ENCODE assay signal across 9 cellular contexts in genomic region chr1:26278303-26278702, GRCh38. TPM values are rescaled to one million over a fixed set of nuclear protein-coding genes. Genes with fewer than 3 reads are reported as not detected.
DNase-seq lines count a peak whose midpoint lies in the region; ATAC-seq and TF ChIP-seq lines count a peak whose summit lies in the region.
"Had no signal": no experiment of that assay in that cellular context is flagged by ENCODE, and none has a peak within 500 bp of the region (broad histone marks: within the 10 kb centered on the region; RNA-seq: fewer than 3 reads in every experiment).

No MANE protein-coding gene starts in this region.

- H3K4ac ChIP-seq in trophoblast cell (ENCODE audit: low read depth, low read length) = no peak overlapping the region

- ATAC-seq in left colon = peak; percentile 57

- no peak overlapping the region for H4K12ac ChIP-seq in trophoblast cell (ENCODE audit: low read depth, low read length)

- H3K23ac ChIP-seq in trophoblast cell (ENCODE audit: low read length) = no peak overlapping the region

- CTCF ChIA-PET in activated naive CD4-positive, alpha-beta T cell treated with anti-CD3 and anti-CD28 coated beads for 36 hours (lab: Charles Lee) = interaction anchor here (1.8 to 9.0 kb wide), 4 partner anchors 8 to 86 kb away, joined by 6 to 193 read pairs (median 44); partner anchors contain the start of gene CD52

- H3K79me2 ChIP-seq in trophoblast cell (ENCODE audit: control insufficient read depth, insufficient read depth, low read length, poor library complexity) = peaks cover 4% of the 10 kb centered on the region

- H3K9me3 ChIP-seq in ascending aorta (no peaks in the 10 kb centered on the region), trophoblast cell (ENCODE audit: insufficient read depth, low read depth, low read length) (peaks cover 2% of the 10 kb centered on the region)

- H3K27ac ChIP-seq in ascending aorta (peak overlapping the region; percentile 90 to 99), urinary bladder (ENCODE audit: low read depth) (peak overlapping the region; percentile 98), trophoblast cell (ENCODE audit: low read depth, low read length) (no peak overlapping the region)

- DNase-seq in activated naive CD4-positive, alpha-beta T cell treated with anti-CD3 and anti-CD28 coated beads for 36 hours = no peak
- DNase-seq in activated naive CD4-positive, alpha-beta T cell (lab: John Stamatoyannopoulos, UW) = no peak
- peak; percentile 56 to 93 for DNase-seq in ascending aorta (ENCODE audit: low spot score in 2 of 2)
- DNase-seq in left colon = peak; percentile 88 to 94
- DNase-seq in trophoblast cell = no peak
- no peak for DNase-seq in NCI-H748 (lab: John Stamatoyannopoulos, UW; ENCODE audit: unreplicated experiment)
- DNase-seq in NK-92 (lab: John Stamatoyannopoulos, UW; ENCODE audit: unreplicated experiment) = no peak
- DNase-seq: NCI-H1105 had no signal

- WGBS in urinary bladder = 30% methylated on average over 4 of the region's 4 CpGs
- no CpG with 5 or more reads among the region's 4 CpGs for WGBS in trophoblast cell (ENCODE audit: extremely low coverage, insufficient coverage, insufficient read length)

- H4K91ac ChIP-seq in trophoblast cell (ENCODE audit: low read depth, low read length) = no peak overlapping the region

- H3K14ac ChIP-seq in trophoblast cell (ENCODE audit: low read length) = no peak overlapping the region

- no peak overlapping the region for H2BK5ac ChIP-seq in trophoblast cell (ENCODE audit: low read depth, low read length, poor library complexity)

- H3K36me3 ChIP-seq in ascending aorta (no peaks in the 10 kb centered on the region), urinary bladder (ENCODE audit: insufficient read depth) (no peaks in the 10 kb centered on the region), trophoblast cell (ENCODE audit: control insufficient read depth in 1 of 2, insufficient read depth in 2 of 2, low read length in 2 of 2) (peaks cover 32 to 40% of the 10 kb centered on the region in 2 experiments)

- peaks cover 29 to 53% of the 10 kb centered on the region in 2 donors for H3K4me1 ChIP-seq in ascending aorta
- no peaks in the 10 kb centered on the region for H3K4me1 ChIP-seq in urinary bladder (ENCODE audit: insufficient read depth)
- peaks cover 17 to 35% of the 10 kb centered on the region in 2 experiments for H3K4me1 ChIP-seq in trophoblast cell (ENCODE audit: control insufficient read depth in 1 of 2, insufficient read depth in 2 of 2, low read length in 2 of 2)

- H3K79me1 ChIP-seq in trophoblast cell (ENCODE audit: low read length) = peaks cover 5% of the 10 kb centered on the region

- H2AK5ac ChIP-seq in trophoblast cell (ENCODE audit: low read length) = no peak overlapping the region

- H2AFZ ChIP-seq in trophoblast cell (ENCODE audit: insufficient read depth, low read length, poor library complexity) = no peak overlapping the region

- TF ChIP-seq CTCF in ascending aorta (IDR thresholded peaks at IDR 0.05) = no peak

- no peak overlapping the region for H4K8ac ChIP-seq in trophoblast cell (ENCODE audit: low read depth, low read length)

- H3K4me3 ChIP-seq in ascending aorta (no peak overlapping the region), urinary bladder (ENCODE audit: low read depth, low read length) (no peak overlapping the region), trophoblast cell (ENCODE audit: low read depth, low read length) (no peak overlapping the region)

- H3K4me1 Mint-ChIP-seq in activated naive CD4-positive, alpha-beta T cell treated with anti-CD3 and anti-CD28 coated beads for 36 hours (ENCODE audit: low read depth) = peaks cover 74% of the 10 kb centered on the region

- H3K4me2 ChIP-seq in trophoblast cell (ENCODE audit: low read length) = no peak overlapping the region

- no peak overlapping the region for H2BK120ac ChIP-seq in trophoblast cell (ENCODE audit: insufficient read depth, low read length, poor library complexity)

- H2BK12ac ChIP-seq in trophoblast cell (ENCODE audit: low read length) = no peak overlapping the region

- H3K27me3 ChIP-seq in ascending aorta (no peaks in the 10 kb centered on the region), trophoblast cell (ENCODE audit: insufficient read depth, low read length) (no peaks in the 10 kb centered on the region)

- peaks cover 29% of the 10 kb centered on the region for H3K36me3 Mint-ChIP-seq in activated naive CD4-positive, alpha-beta T cell treated with anti-CD3 and anti-CD28 coated beads for 36 hours (ENCODE audit: low read depth)

- H3K27ac Mint-ChIP-seq in activated naive CD4-positive, alpha-beta T cell treated with anti-CD3 and anti-CD28 coated beads for 36 hours = peak overlapping the region; percentile 26

- no peak overlapping the region for H3K4me3 Mint-ChIP-seq in activated naive CD4-positive, alpha-beta T cell treated with anti-CD3 and anti-CD28 coated beads for 36 hours

- no peaks in the 10 kb centered on the region for H3K27me3 Mint-ChIP-seq in activated naive CD4-positive, alpha-beta T cell treated with anti-CD3 and anti-CD28 coated beads for 36 hours (ENCODE audit: low read depth)

- H3K9me3 Mint-ChIP-seq in activated naive CD4-positive, alpha-beta T cell treated with anti-CD3 and anti-CD28 coated beads for 36 hours = no peaks in the 10 kb centered on the region

- intact Hi-C loops in activated naive CD4-positive, alpha-beta T cell treated with anti-CD3 and anti-CD28 coated beads for 36 hours (cut with micrococcal nuclease) = loop anchor here (5.0 kb wide), 1 partner anchor 166 kb away; the partner anchor contains the start of gene PDIK1L
- intact Hi-C loops in ascending aorta (cut with DNase I) = loop anchor here (1.0 to 2.0 kb wide), 3 partner anchors 29 to 168 kb away; partner anchors contain the start of genes C1orf232, PDIK1L and ZNF593
- intact Hi-C loops in left colon (cut with DNase I, micrococcal nuclease) = loop anchor here in 1 of 2 donors (10.0 kb wide), 1 partner anchor 46 kb away; no protein-coding TSS in a partner anchor

- H3K9ac ChIP-seq in trophoblast cell (ENCODE audit: low read length) = no peak overlapping the region

- no peak overlapping the region for H3K18ac ChIP-seq in trophoblast cell (ENCODE audit: low read length)

RNA-seq across cellular contexts. Expression of gene SH3BGRL3, which starts 1.6 kb away (rescaled TPM):
- total RNA-seq in activated naive CD4-positive, alpha-beta T cell treated with anti-CD3 and anti-CD28 coated beads for 36 hours = 100 to 1,000 TPM; 130 to 132 TPM
- 228 TPM for total RNA-seq in ascending aorta
- total RNA-seq in left colon = 100 to 1,000 TPM; 401 to 409 TPM
- total RNA-seq in urinary bladder = 12.3 TPM
- 123 TPM for polyA plus RNA-seq in urinary bladder
- 179 and 184 TPM in 2 replicates for polyA plus RNA-seq in trophoblast cell (2013)

RNA-seq across cellular contexts. Expression of gene UBXN11, which starts 28.1 kb away (rescaled TPM):
- 10 to 100 TPM; 26.4 to 26.9 TPM for total RNA-seq in activated naive CD4-positive, alpha-beta T cell treated with anti-CD3 and anti-CD28 coated beads for 36 hours
- total RNA-seq in ascending aorta (14.5 TPM), left colon (10 to 100 TPM in 1 of 2 donors, 1 to 10 TPM in 1; 10.0 to 13.4 TPM), urinary bladder (3.5 TPM)
- polyA plus RNA-seq in urinary bladder = 12.2 TPM
- 8.1 and 8.5 TPM in 2 replicates for polyA plus RNA-seq in trophoblast cell (2013)

RNA-seq across cellular contexts. Expression of gene CD52, which starts 39.5 kb away (rescaled TPM):
- total RNA-seq in activated naive CD4-positive, alpha-beta T cell treated with anti-CD3 and anti-CD28 coated beads for 36 hours = 100 to 1,000 TPM; 129 to 141 TPM
- not detected for total RNA-seq in ascending aorta
- 10 to 100 TPM in 1 of 2 donors, 1 to 10 TPM in 1; 5.7 to 12.9 TPM for total RNA-seq in left colon
- total RNA-seq in urinary bladder = 3.3 TPM
- 17.0 TPM for polyA plus RNA-seq in urinary bladder
- 2.0 and 2.4 TPM in 2 replicates for polyA plus RNA-seq in trophoblast cell (2013)

RNA-seq across cellular contexts. Expression of gene CEP85, which starts 44.3 kb away (rescaled TPM):
- total RNA-seq in activated naive CD4-positive, alpha-beta T cell treated with anti-CD3 and anti-CD28 coated beads for 36 hours = 10 to 100 TPM; 45.7 to 47.0 TPM
- total RNA-seq in ascending aorta (5.0 TPM), left colon (10 to 100 TPM; 11.4 to 16.7 TPM), urinary bladder (13.5 TPM)
- polyA plus RNA-seq in urinary bladder = 4.3 TPM
- 53.1 and 54.6 TPM in 2 replicates for polyA plus RNA-seq in trophoblast cell (2013)

Comparison
In these comparisons a context has a peak if more than half of its experiments do, and no peak if none do; other contexts are left out.
1. DNase-seq: peak in ascending aorta (2 of 2) and left colon (2 of 2); none in activated naive CD4-positive, alpha-beta T cell treated with anti-CD3 and anti-CD28 coated beads for 36 hours (single experiment), activated naive CD4-positive, alpha-beta T cell (0 of 4), trophoblast cell (0 of 2), NCI-H748 (single experiment) and NK-92 (single experiment).
2. RNA of gene CD52, which starts 39.5 kb away (total RNA-seq): 129 to 141 TPM in activated naive CD4-positive, alpha-beta T cell treated with anti-CD3 and anti-CD28 coated beads for 36 hours; 5.7 to 12.9 TPM in left colon, 3.3 TPM in urinary bladder (single experiment) and not detected in ascending aorta (single experiment); every median in the first group is over 4 times any median in the second.